Comparison of ENCODE assay signal across 31 cellular contexts in the genomic region with DNA sequence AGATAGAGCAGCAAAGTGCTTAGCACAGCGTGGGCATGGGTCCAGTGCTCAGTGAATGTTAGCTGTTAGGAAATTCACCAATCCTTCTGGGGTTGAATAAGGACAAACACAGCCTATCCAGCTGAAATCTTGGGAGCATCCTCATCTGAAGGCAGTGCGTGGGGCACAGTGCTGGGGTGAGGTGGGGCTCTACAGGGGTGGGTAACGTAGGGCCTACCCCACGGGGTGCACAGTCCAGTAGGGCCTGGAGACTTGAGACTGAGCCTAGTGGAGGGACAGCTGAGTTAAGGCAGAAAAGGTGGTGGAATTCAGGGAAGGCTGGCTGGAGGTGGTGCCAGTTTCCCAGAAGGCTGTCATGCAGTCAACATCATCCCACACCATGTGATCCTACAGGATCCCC.
"Had no signal": no experiment of that assay in that cellular context is flagged by ENCODE, and none has a peak within 500 bp of the region (broad histone marks: within the 10 kb centered on the region; RNA-seq: fewer than 3 reads in every experiment).

No MANE protein-coding gene starts in this region.

- DNase-seq: activated CD4-positive, alpha-beta memory T cell treated with anti-CD3 and anti-CD28 coated beads, Interleukin-2, amount 10 ng/mL, durations not matched to agents 7 days and 5 days; activated CD4-positive, alpha-beta T cell treated with anti-CD3 and anti-CD28 coated beads for 1 hour; activated CD4-positive, alpha-beta T cell treated with anti-CD3 and anti-CD28 coated beads for 48 hours; activated CD4-positive, CD25-positive, alpha-beta regulatory T cell; activated CD8-positive, alpha-beta memory T cell treated with anti-CD3 and anti-CD28 coated beads for 24 hours; activated CD8-positive, alpha-beta memory T cell treated with anti-CD3 and anti-CD28 coated beads, Interleukin-2, amount 10 ng/mL, durations not matched to agents 7 days and 5 days; activated CD8-positive, alpha-beta memory T cell treated with anti-CD3 and anti-CD28 coated beads, Interleukin-2, amount 50 U/mL, for 48 hours; activated effector memory CD4-positive, alpha-beta T cell treated with Interleukin-2 at 50 U/mL for 16 hours; activated naive CD4-positive, alpha-beta T cell treated with anti-CD3 and anti-CD28 coated beads, Interleukin-2, amount 50 U/mL, for 16 hours; activated naive CD8-positive, alpha-beta T cell treated with anti-CD3 and anti-CD28 coated beads for 36 hours; activated T-cell treated with anti-CD3 and anti-CD28 coated beads, Interleukin-2, amount 50 U/mL, for 48 hours; body of pancreas; caudate nucleus; Karpas-422; KBM-7; MG63; MV-4-11; NCI-H1092; NCI-H1436 treated with DMSO at 0.1 percent for 48 hours; NCI-H1694 treated with DMSO at 0.1 percent for 48 hours; NCI-H2029; NCI-H345; NCI-H524 treated with DMSO at 0.1 percent for 48 hours; SHP77; SJCRH30; T1000; WERI-Rb-1 had no signal

- H3K9me3 Mint-ChIP-seq: activated CD4-positive, alpha-beta memory T cell treated with anti-CD3 and anti-CD28 coated beads, Interleukin-2, amount 10 ng/mL, durations not matched to agents 7 days and 5 days; activated naive CD8-positive, alpha-beta T cell treated with anti-CD3 and anti-CD28 coated beads for 36 hours had no signal

- ATAC-seq: activated CD8-positive, alpha-beta memory T cell treated with anti-CD3 and anti-CD28 coated beads, Interleukin-2, amount 10 ng/mL, durations not matched to agents 7 days and 5 days; body of pancreas; Panc1 had no signal

- H3K27ac Mint-ChIP-seq: activated CD4-positive, alpha-beta memory T cell treated with anti-CD3 and anti-CD28 coated beads, Interleukin-2, amount 10 ng/mL, durations not matched to agents 7 days and 5 days; activated CD8-positive, alpha-beta memory T cell treated with anti-CD3 and anti-CD28 coated beads, Interleukin-2, amount 10 ng/mL, durations not matched to agents 7 days and 5 days; activated naive CD8-positive, alpha-beta T cell treated with anti-CD3 and anti-CD28 coated beads for 36 hours had no signal

- H3K9me3 ChIP-seq: adrenal gland, body of pancreas, breast epithelium, MG63, SJCRH30 had no signal

- H3K4me1 ChIP-seq: adrenal gland, body of pancreas, breast epithelium, SJCRH30 had no signal

- H3K4me1 Mint-ChIP-seq: activated CD4-positive, alpha-beta memory T cell treated with anti-CD3 and anti-CD28 coated beads, Interleukin-2, amount 10 ng/mL, durations not matched to agents 7 days and 5 days; activated CD8-positive, alpha-beta memory T cell treated with anti-CD3 and anti-CD28 coated beads, Interleukin-2, amount 10 ng/mL, durations not matched to agents 7 days and 5 days; activated naive CD8-positive, alpha-beta T cell treated with anti-CD3 and anti-CD28 coated beads for 36 hours had no signal

- H3K27me3 ChIP-seq: adrenal gland, body of pancreas, MG63 had no signal

- H3K27ac ChIP-seq: adrenal gland, body of pancreas, breast epithelium, SJCRH30, SK-N-MC, WERI-Rb-1 had no signal

- H3K4me3 ChIP-seq: adrenal gland, body of pancreas, breast epithelium, MG63, SJCRH30, SK-N-MC had no signal

- H3K4me3 Mint-ChIP-seq: activated CD4-positive, alpha-beta memory T cell treated with anti-CD3 and anti-CD28 coated beads, Interleukin-2, amount 10 ng/mL, durations not matched to agents 7 days and 5 days; activated CD8-positive, alpha-beta memory T cell treated with anti-CD3 and anti-CD28 coated beads, Interleukin-2, amount 10 ng/mL, durations not matched to agents 7 days and 5 days; activated naive CD8-positive, alpha-beta T cell treated with anti-CD3 and anti-CD28 coated beads for 36 hours had no signal

- H3K36me3 ChIP-seq: adrenal gland, breast epithelium, MG63, SJCRH30, WERI-Rb-1 had no signal

- H3K36me3 Mint-ChIP-seq: activated CD8-positive, alpha-beta memory T cell treated with anti-CD3 and anti-CD28 coated beads, Interleukin-2, amount 10 ng/mL, durations not matched to agents 7 days and 5 days; activated naive CD8-positive, alpha-beta T cell treated with anti-CD3 and anti-CD28 coated beads for 36 hours had no signal
